In the genomic region with DNA sequence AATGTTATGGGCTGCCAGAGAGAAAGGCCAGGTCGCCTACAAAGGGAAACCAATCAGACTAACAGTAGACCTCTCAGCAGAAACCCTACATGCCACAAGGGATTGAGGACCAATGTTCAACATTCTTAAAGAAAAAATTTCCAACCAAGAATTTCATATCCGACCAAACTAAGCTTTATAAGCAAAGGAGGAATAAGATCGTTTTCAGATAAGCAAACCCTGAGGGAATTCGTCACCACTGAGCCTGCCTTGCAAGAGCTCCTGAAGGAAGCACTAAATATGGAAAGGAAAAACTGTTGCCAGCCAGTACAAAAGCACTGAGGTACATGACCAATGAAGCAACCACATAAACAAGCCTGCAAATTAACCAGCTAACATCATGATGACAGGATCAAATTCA, we compare ENCODE assay signal across 15 cellular contexts. TPM values are rescaled to one million over a fixed set of nuclear protein-coding genes. Genes with fewer than 3 reads are reported as not detected.
DNase-seq lines count a peak whose midpoint lies in the region; ATAC-seq and TF ChIP-seq lines count a peak whose summit lies in the region.
"Had no signal": no experiment of that assay in that cellular context is flagged by ENCODE, and none has a peak within 500 bp of the region (broad histone marks: within the 10 kb centered on the region; RNA-seq: fewer than 3 reads in every experiment).

No MANE protein-coding gene starts in this region.

- no peak overlapping the region for H3K27ac Mint-ChIP-seq in WTC11
- H3K27ac Mint-ChIP-seq: GM23338, HFFc6 had no signal

- no peak for ATAC-seq in WTC11
- ATAC-seq in GM18519 (IDR thresholded peaks at IDR 0.05; ENCODE audit: low FRiP score, unreplicated experiment) = no peak
- ATAC-seq: GM23338 had no signal

- TF ChIP-seq CTCF in fibroblast of mammary gland (conservative IDR thresholded peaks at IDR 0.05; ENCODE audit: control insufficient read depth, insufficient read depth, low read depth, low read length) (no peak), WTC11 (IDR thresholded peaks at IDR 0.05) (no peak)

- DNase-seq in DMS 273 (lab: John Stamatoyannopoulos, UW; ENCODE audit: unreplicated experiment) (peak; percentile 4), DMS 273 treated with DMSO at 0.1 percent for 48 hours (lab: John Stamatoyannopoulos, UW) (no peak), astrocyte of the hippocampus (ENCODE audit: low read depth, low spot score) (peak; percentile 13), fibroblast of mammary gland (ENCODE audit: low read depth) (peak; percentile 10), WTC11 (ENCODE audit: low spot score) (no peak)
- no peak for DNase-seq in effector CD4-positive, alpha-beta T cell
- no peak for DNase-seq in activated naive CD4-positive, alpha-beta T cell treated with anti-CD3 and anti-CD28 coated beads, Interleukin-2, amount 50 U/mL, for 16 hours
- DNase-seq: AML-193; Caco-2; CD8-positive, alpha-beta memory T cell; H7; HFFc6 had no signal

- CTCF ChIA-PET in WTC11 (lab: Charles Lee) = no interaction called here

- no peak overlapping the region for H3K4me3 ChIP-seq in fibroblast of mammary gland (ENCODE audit: control insufficient read depth, low read depth, low read length)
- H3K4me3 ChIP-seq: BLaER1, GM23338 had no signal

- H3K9me3 Mint-ChIP-seq in WTC11 = peaks cover 44% of the 10 kb centered on the region

- peaks cover 27% of the 10 kb centered on the region for H3K36me3 Mint-ChIP-seq in WTC11

- H3K27me3 Mint-ChIP-seq in WTC11 (ENCODE audit: low read depth) = peaks cover 10% of the 10 kb centered on the region

- peaks cover 4% of the 10 kb centered on the region; the same call in 1 of the 2 replicates for H3K4me1 Mint-ChIP-seq in WTC11
- H3K4me1 Mint-ChIP-seq: CD8-positive, alpha-beta memory T cell had no signal

- POLR2A ChIA-PET in WTC11 (lab: Charles Lee) = no interaction called here

- no peak overlapping the region for H3K4me3 Mint-ChIP-seq in WTC11
- H3K4me3 Mint-ChIP-seq: CD8-positive, alpha-beta memory T cell; GM23338; HFFc6 had no signal

TF ChIP-seq in WTC11, 78 proteins besides CTCF, POLR2A, EP300 and RAD21:
- TF ChIP-seq ZNF423 (CRISPR knock-in tag; IDR thresholded peaks at IDR 0.05) = no peak

RNA-seq across cellular contexts. Expression of a gene that starts 33.1 kb away (rescaled TPM):
- 0.46 to 0.55 TPM (median 0.50 TPM) in 3 replicates for total RNA-seq in WTC11 (2021)

RNA-seq across cellular contexts. Expression of a gene that starts 47.1 kb away (rescaled TPM):
- 1.2 to 1.9 TPM (median 1.2 TPM) in 3 replicates for total RNA-seq in WTC11 (2021)

Comparison
In these comparisons a context has a peak if more than half of its experiments do, and no peak if none do; other contexts are left out.
1. DNase-seq: peak in DMS 273 (single experiment), astrocyte of the hippocampus (single experiment) and fibroblast of mammary gland (single experiment); none in DMS 273 treated with DMSO at 0.1 percent for 48 hours (single experiment), WTC11 (single experiment), effector CD4-positive, alpha-beta T cell (single experiment) and activated naive CD4-positive, alpha-beta T cell treated with anti-CD3 and anti-CD28 coated beads, Interleukin-2, amount 50 U/mL, for 16 hours (single experiment).